ENCODE assay signal across 19 cellular contexts in the genomic region with DNA sequence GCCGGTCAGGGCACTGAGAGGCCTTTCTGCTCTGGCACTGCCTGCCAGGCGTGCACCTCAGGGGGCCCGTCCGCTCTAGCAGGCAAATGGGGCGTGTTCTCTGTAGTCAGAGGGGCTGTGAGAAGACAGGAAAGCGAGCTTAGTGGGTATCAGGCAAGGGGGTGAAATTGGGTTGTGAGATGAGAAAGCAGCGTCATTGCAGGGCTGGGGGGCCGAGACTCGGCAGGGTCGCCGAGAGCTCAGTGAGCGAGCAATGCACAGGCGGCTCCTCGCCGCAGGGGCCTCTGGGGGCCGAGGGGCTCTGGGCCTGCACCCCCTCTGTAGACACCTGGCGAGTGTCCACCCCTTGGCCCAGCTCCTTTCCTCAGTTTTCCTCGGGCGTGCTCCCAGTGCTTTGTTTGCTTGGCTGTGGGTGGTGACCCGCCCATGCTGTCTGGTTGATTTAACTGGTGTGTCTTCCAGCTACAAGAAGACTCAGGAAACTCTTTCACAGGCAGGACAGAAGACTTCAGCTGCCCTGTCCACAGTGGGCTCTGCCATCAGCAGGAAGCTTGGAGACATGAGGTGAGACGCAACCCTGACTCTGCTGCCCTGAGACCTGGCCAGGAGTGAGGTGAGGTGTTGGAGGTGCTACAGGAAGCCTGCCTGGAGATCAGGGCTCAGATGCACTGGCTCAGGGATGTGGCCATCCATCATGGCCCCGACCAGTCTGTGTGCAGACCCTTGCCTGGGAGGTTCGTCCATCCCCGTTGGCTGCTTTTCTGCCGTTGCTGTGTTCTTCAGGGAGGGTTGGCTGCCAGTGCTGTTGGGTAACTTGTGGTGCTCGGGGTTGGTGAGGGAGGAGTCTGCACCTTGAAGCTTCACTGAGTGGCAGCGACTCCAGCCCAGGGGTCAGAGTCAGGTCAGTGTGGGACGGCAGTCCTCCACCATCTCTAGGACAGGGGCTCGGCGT. TPM values are rescaled to one million over a fixed set of nuclear protein-coding genes. Genes with fewer than 3 reads are reported as not detected.
"Had no signal": no experiment of that assay in that cellular context is flagged by ENCODE, and none has a peak within 500 bp of the region (broad histone marks: within the 10 kb centered on the region; RNA-seq: fewer than 3 reads in every experiment).

No MANE protein-coding gene starts in this region.

- ATAC-seq: activated T-cell treated with anti-CD3 and anti-CD28 coated beads, Interleukin-2, amount 50 U/mL, for 72 hours; mucosa of descending colon; stimulated activated naive CD8-positive, alpha-beta T cell treated with anti-CD3 and anti-CD28 coated beads, Interleukin-15, Interleukin-2, amounts not matched to agents 100 U/mL and 50 U/mL, for 24 hours had no signal

- H3K9me3 ChIP-seq: esophagus squamous epithelium, mucosa of descending colon, tibial nerve had no signal

- H3K4me3 ChIP-seq: esophagus squamous epithelium, mucosa of descending colon, skin epidermis, tibial nerve had no signal

- H3K27ac Mint-ChIP-seq: activated naive CD8-positive, alpha-beta T cell; activated T-cell treated with anti-CD3 and anti-CD28 coated beads, Interleukin-2, amount 50 U/mL, for 72 hours; immature natural killer cell; naive B cell had no signal

- H3K27me3 Mint-ChIP-seq: activated naive CD8-positive, alpha-beta T cell; naive B cell had no signal

- H3K27me3 ChIP-seq: esophagus squamous epithelium, tibial nerve had no signal

- H3K27ac ChIP-seq: esophagus squamous epithelium, skin epidermis, tibial nerve, WERI-Rb-1 had no signal

- H3K36me3 Mint-ChIP-seq: activated naive CD8-positive, alpha-beta T cell; naive B cell had no signal

- DNase-seq: activated CD4-positive, alpha-beta T cell treated with anti-CD3 and anti-CD28 coated beads, Interleukin-2, amount 50 U/mL, for 4 hours; activated gamma-delta T cell; activated T-cell treated with anti-CD3 and anti-CD28 coated beads, Interleukin-2, amount 50 U/mL, for 72 hours; dermis blood vessel endothelial cell; effector memory CD4-positive, alpha-beta T cell; esophagus squamous epithelium; immature natural killer cell; kidney glomerular epithelial cell; mesenchymal stem cell; mucosa of descending colon; naive B cell; stimulated activated naive CD8-positive, alpha-beta T cell treated with anti-CD3 and anti-CD28 coated beads, Interleukin-15, Interleukin-2, amounts not matched to agents 100 U/mL and 50 U/mL, for 24 hours; T-helper 1 cell; WERI-Rb-1 had no signal

- H3K4me3 Mint-ChIP-seq: activated naive CD8-positive, alpha-beta T cell; activated T-cell treated with anti-CD3 and anti-CD28 coated beads, Interleukin-2, amount 50 U/mL, for 72 hours; immature natural killer cell; naive B cell had no signal

- H3K36me3 ChIP-seq: WERI-Rb-1 had no signal

- H3K9me3 Mint-ChIP-seq: activated T-cell treated with anti-CD3 and anti-CD28 coated beads, Interleukin-2, amount 50 U/mL, for 72 hours; immature natural killer cell; naive B cell had no signal

RNA-seq across cellular contexts. Expression of a gene that starts 21.2 kb away (rescaled TPM):
- total RNA-seq: dermis blood vessel endothelial cell, esophagus squamous epithelium, lower leg skin, mucosa of descending colon, posterior vena cava, tibial nerve had no signal
